ENCODE assay signal across 11 cellular contexts in genomic region chrX:45186643-45187026, GRCh38. TPM values are rescaled to one million over a fixed set of nuclear protein-coding genes. Genes with fewer than 3 reads are reported as not detected.
A peak's percentile ranks its signal among the peaks of the same experiment; 100 is the strongest.
DNase-seq lines count a peak whose midpoint lies in the region; ATAC-seq, FAIRE-seq and TF ChIP-seq lines count a peak whose summit lies in the region.
"Had no signal": no experiment of that assay in that cellular context is flagged by ENCODE, and none has a peak within 500 bp of the region (broad histone marks: within the 10 kb centered on the region; RNA-seq: fewer than 3 reads in every experiment).

No MANE protein-coding gene starts in this region.

- H2AFZ ChIP-seq in MM.1S (ENCODE audit: low read length) (peak overlapping the region; percentile 95; the same call in 1 of the 2 replicates), endothelial cell of umbilical vein (ENCODE audit: low read depth, low read length) (no peak overlapping the region)

- DNase-seq in stimulated activated naive CD8-positive, alpha-beta T cell treated with anti-CD3 and anti-CD28 coated beads, Interleukin-15, Interleukin-2, amounts not matched to agents 100 U/mL and 50 U/mL, for 24 hours: no peak
- DNase-seq in MM.1S (no peak), endothelial cell of umbilical vein (ENCODE audit: low read depth, low spot score) (no peak), GM13977 (ENCODE audit: low spot score) (no peak), iPS-NIHi7 (ENCODE audit: extremely low spot score) (no peak), anterior cingulate cortex (lab: John Stamatoyannopoulos, UW) (no peak), upper lobe of right lung (no peak)

- H3K79me2 ChIP-seq in MM.1S (ENCODE audit: low read length): no peaks in the 10 kb centered on the region
- H3K79me2 ChIP-seq in endothelial cell of umbilical vein (ENCODE audit: control insufficient read depth, insufficient read depth, low read length): no peaks in the 10 kb centered on the region

- H3K4me1 Mint-ChIP-seq in stimulated activated naive CD8-positive, alpha-beta T cell treated with anti-CD3 and anti-CD28 coated beads, Interleukin-15, Interleukin-2, amounts not matched to agents 100 ng/mL and 50 ng/mL, for 24 hours (ENCODE audit: low read depth): peaks cover 16% of the 10 kb centered on the region

- H3K27me3 Mint-ChIP-seq in stimulated activated naive CD8-positive, alpha-beta T cell treated with anti-CD3 and anti-CD28 coated beads, Interleukin-15, Interleukin-2, amounts not matched to agents 100 ng/mL and 50 ng/mL, for 24 hours: no peaks in the 10 kb centered on the region

- no peaks in the 10 kb centered on the region for H3K36me3 ChIP-seq in MM.1S (replicated peaks; ENCODE audit: insufficient read depth, low read length)
- peaks cover 0 to 4% of the 10 kb centered on the region in 2 experiments for H3K36me3 ChIP-seq in endothelial cell of umbilical vein (ENCODE audit: control insufficient read depth in 2 of 2, extremely low read depth in 1 of 2, insufficient read depth in 2 of 2, low read length in 2 of 2)
- H3K36me3 ChIP-seq in upper lobe of right lung: no peaks in the 10 kb centered on the region

- POLR2A ChIA-PET in endothelial cell of umbilical vein (lab: Charles Lee): interaction anchor here (0.6 to 0.9 kb wide), 2 partner anchors 11 to 584 kb away, joined by 3 to 4 read pairs; no protein-coding TSS in a partner anchor

- TF ChIP-seq POLR2A in endothelial cell of umbilical vein (IDR thresholded peaks at IDR 0.05; ENCODE audit: low read depth, low read length): no peak

- H3K36me3 Mint-ChIP-seq in stimulated activated naive CD8-positive, alpha-beta T cell treated with anti-CD3 and anti-CD28 coated beads, Interleukin-15, Interleukin-2, amounts not matched to agents 100 ng/mL and 50 ng/mL, for 24 hours (ENCODE audit: low read depth): no peaks in the 10 kb centered on the region

- CTCF ChIA-PET in endothelial cell of umbilical vein (lab: Charles Lee): interaction anchor here (0.6 to 2.4 kb wide), 12 partner anchors 10 to 1228 kb away, joined by 3 to 10 read pairs (median 5); partner anchors contain the start of gene DIPK2B

- H3K4me1 ChIP-seq in MM.1S (ENCODE audit: low read length): no peaks in the 10 kb centered on the region
- H3K4me1 ChIP-seq in endothelial cell of umbilical vein (ENCODE audit: control insufficient read depth, extremely low read depth, insufficient read depth, low read length): peaks cover 9% of the 10 kb centered on the region
- H3K4me1 ChIP-seq in upper lobe of right lung: no peaks in the 10 kb centered on the region

- BruUV-seq in endothelial cell of umbilical vein (replicated peaks; lab: Mats Ljungman, UMichigan): no TSS peak

- intact Hi-C loops in endothelial cell of umbilical vein (cut with micrococcal nuclease): loop anchor here (1.0 to 10.0 kb wide), 4 partner anchors 12 to 1228 kb away; partner anchors contain the start of gene KDM6A
- intact Hi-C loops in upper lobe of right lung (cut with DNase I): no loop called here

- H3K9me3 Mint-ChIP-seq in stimulated activated naive CD8-positive, alpha-beta T cell treated with anti-CD3 and anti-CD28 coated beads, Interleukin-15, Interleukin-2, amounts not matched to agents 100 ng/mL and 50 ng/mL, for 24 hours: no peaks in the 10 kb centered on the region

- H3K27me3 ChIP-seq in MM.1S (replicated peaks; ENCODE audit: insufficient read depth, low read length) (no peaks in the 10 kb centered on the region), endothelial cell of umbilical vein (ENCODE audit: control insufficient read depth in 2 of 2, insufficient read depth in 2 of 2, low read length in 2 of 2) (no peaks in the 10 kb centered on the region), upper lobe of right lung (no peaks in the 10 kb centered on the region)

- H3K9ac ChIP-seq in MM.1S (ENCODE audit: low read length): no peak overlapping the region
- H3K9ac ChIP-seq in endothelial cell of umbilical vein (replicated peaks; ENCODE audit: extremely low read depth, insufficient read depth, low read length): no peak overlapping the region

- H3K9me3 ChIP-seq in MM.1S (replicated peaks; ENCODE audit: insufficient read depth, low read length) (no peaks in the 10 kb centered on the region), endothelial cell of umbilical vein (replicated peaks; ENCODE audit: control insufficient read depth, insufficient read depth, low read length) (no peaks in the 10 kb centered on the region), upper lobe of right lung (no peaks in the 10 kb centered on the region)

- H3K4me3 ChIP-seq in MM.1S (ENCODE audit: low read length): peak overlapping the region; percentile 70; the same call in 1 of the 2 replicates
- H3K4me3 ChIP-seq in endothelial cell of umbilical vein (replicated peaks in 1 of 3; ENCODE audit: insufficient read depth in 1 of 3, low read depth in 1 of 3, low read length in 3 of 3): peak overlapping the region in 1 of 3 experiments; percentile 46
- H3K4me3 ChIP-seq in upper lobe of right lung: no peak overlapping the region

- in situ Hi-C loops in GM13977 (cut with MboI; ENCODE audit: low pct_unique_long_range_greater_than_20kb, low sequenced_read_pairs, unreplicated experiment): no loop called here

- H3F3A ChIP-seq in MM.1S (ENCODE audit: insufficient read depth, low read length): no peaks in the 10 kb centered on the region

- TF ChIP-seq CTCF in MM.1S (IDR thresholded peaks at IDR 0.05; ENCODE audit: low read length): no peak
- TF ChIP-seq CTCF in endothelial cell of umbilical vein (IDR thresholded peaks at IDR 0.05; ENCODE audit: extremely low read depth in 1 of 2, insufficient read depth in 1 of 2, low read depth in 1 of 2, low read length in 2 of 2): no peak
- no peak for TF ChIP-seq CTCF in GM13977 (IDR thresholded peaks at IDR 0.05; ENCODE audit: extremely low read depth, insufficient read depth, missing control alignments)
- TF ChIP-seq CTCF in upper lobe of right lung (IDR thresholded peaks at IDR 0.05): no peak

- H4K20me1 ChIP-seq in MM.1S (ENCODE audit: insufficient read depth, low read length) (no peaks in the 10 kb centered on the region), endothelial cell of umbilical vein (replicated peaks; ENCODE audit: control insufficient read depth, extremely low read depth, insufficient read depth, low read length) (no peaks in the 10 kb centered on the region)

- no peak for ATAC-seq in stimulated activated naive CD8-positive, alpha-beta T cell treated with anti-CD3 and anti-CD28 coated beads, Interleukin-15, Interleukin-2, amounts not matched to agents 100 U/mL and 50 U/mL, for 24 hours
- ATAC-seq in upper lobe of right lung: no peak

- H3K9me2 ChIP-seq in MM.1S (replicated peaks; ENCODE audit: insufficient read depth, low read length): no peaks in the 10 kb centered on the region

- peak overlapping the region; percentile 76; the same call in 1 of the 2 replicates for H3K4me2 ChIP-seq in MM.1S (ENCODE audit: low read depth, low read length)
- H3K4me2 ChIP-seq in endothelial cell of umbilical vein (ENCODE audit: insufficient read depth, low read length): peak overlapping the region; percentile 75

- peak overlapping the region; percentile 83 for H3K4me3 Mint-ChIP-seq in stimulated activated naive CD8-positive, alpha-beta T cell treated with anti-CD3 and anti-CD28 coated beads, Interleukin-15, Interleukin-2, amounts not matched to agents 100 ng/mL and 50 ng/mL, for 24 hours

- H3K27ac Mint-ChIP-seq in stimulated activated naive CD8-positive, alpha-beta T cell treated with anti-CD3 and anti-CD28 coated beads, Interleukin-15, Interleukin-2, amounts not matched to agents 100 ng/mL and 50 ng/mL, for 24 hours: no peak overlapping the region

- no peak for FAIRE-seq in endothelial cell of umbilical vein (lab: Jason Lieb, UNC)
- FAIRE-seq: small intestine had no signal

- dilution Hi-C loops in endothelial cell of umbilical vein (cut with MboI; ENCODE audit: extremely low pct_ligation_motif_present, low sequenced_read_pairs): no loop called here

- no peaks in the 10 kb centered on the region for H3K9me1 ChIP-seq in endothelial cell of umbilical vein (replicated peaks; ENCODE audit: control insufficient read depth, extremely low read depth, insufficient read depth, low read length)

- H3K27ac ChIP-seq in MM.1S (ENCODE audit: low read length): no peak overlapping the region
- H3K27ac ChIP-seq in endothelial cell of umbilical vein (ENCODE audit: insufficient read depth, low read depth, low read length): no peak overlapping the region
- no peak overlapping the region for H3K27ac ChIP-seq in upper lobe of right lung

TF ChIP-seq in endothelial cell of umbilical vein, 7 proteins besides CTCF, POLR2A, EP300 and RAD21:
- TF ChIP-seq JUN (IDR thresholded peaks at IDR 0.05; ENCODE audit: borderline replicate concordance, insufficient read depth, insufficient read length, low read depth) (no peak), FOS (IDR thresholded peaks at IDR 0.05; ENCODE audit: borderline replicate concordance, insufficient read depth, low read length) (no peak), GATA2 (IDR thresholded peaks at IDR 0.05; ENCODE audit: insufficient read depth, insufficient read length, low read depth, low read length) (no peak), MAX (IDR thresholded peaks at IDR 0.05; ENCODE audit: insufficient read depth, insufficient read length) (no peak), POLR2AphosphoS5 (IDR thresholded peaks at IDR 0.05; ENCODE audit: insufficient read depth, low read depth, low read length) (no peak), MYC (IDR thresholded peaks at IDR 0.05; ENCODE audit: low read depth, low read length) (no peak), EZH2 (IDR thresholded peaks at IDR 0.05; ENCODE audit: borderline replicate concordance, low read depth, low read length, severe bottlenecking) (no peak)
TF ChIP-seq in endothelial cell of umbilical vein: peak in this region for 0.

RNA-seq across cellular contexts. Expression of gene DIPK2B, which starts 14.0 kb away (rescaled TPM):
- total RNA-seq in endothelial cell of umbilical vein (74.8 and 106 TPM in 2 replicates), upper lobe of right lung (27.7 TPM)
- polyA plus RNA-seq in endothelial cell of umbilical vein: 42.5 and 46.0 TPM in 2 replicates
- polyA plus RNA-seq in endothelial cell of umbilical vein (2011; cell fraction: cytosol; rRNA removed): 43.9 and 44.8 TPM in 2 replicates
- polyA plus RNA-seq in endothelial cell of umbilical vein (2011; cell fraction: nucleus; rRNA removed): 46.7 and 49.3 TPM in 2 replicates
- polyA plus RNA-seq in endothelial cell of umbilical vein (2012): 61.1 and 79.8 TPM in 2 replicates
- polyA minus RNA-seq in endothelial cell of umbilical vein: 47.3 and 59.5 TPM in 2 replicates
- polyA minus RNA-seq in endothelial cell of umbilical vein (2011; cell fraction: cytosol; rRNA and poly(A)+ RNA removed): not detected
- 32.9 and 33.3 TPM in 2 replicates for polyA minus RNA-seq in endothelial cell of umbilical vein (2011; cell fraction: nucleus; rRNA and poly(A)+ RNA removed)
- total RNA-seq: H1, RPMI7951 had no signal
- polyA plus RNA-seq: H1 had no signal
